In genomic region chr17:1360975-1361374, GRCh38 we compare ENCODE assay signal across 1 cellular context.
TF ChIP-seq lines count a peak whose summit lies in the region.

No MANE protein-coding gene starts in this region.

TF ChIP-seq in GM23338, 12 proteins besides CTCF, POLR2A, EP300 and RAD21 (continued from another document):
- TF ChIP-seq REST (IDR thresholded peaks at IDR 0.05; ENCODE audit: unreplicated experiment) (no peak), ZNF331 (CRISPR knock-in tag; IDR thresholded peaks at IDR 0.05; ENCODE audit: low read depth) (no peak), ZNF462 (CRISPR knock-in tag; IDR thresholded peaks at IDR 0.05) (no peak), ZNF114 (CRISPR knock-in tag; IDR thresholded peaks at IDR 0.05) (no peak), NANOG (IDR thresholded peaks at IDR 0.05; ENCODE audit: borderline replicate concordance) (no peak), CREB1 (CRISPR knock-in tag; IDR thresholded peaks at IDR 0.05; ENCODE audit: low read depth) (no peak), EZH2phosphoT487 (IDR thresholded peaks at IDR 0.05; ENCODE audit: unreplicated experiment) (no peak), STAT1 (IDR thresholded peaks at IDR 0.05; ENCODE audit: unreplicated experiment) (no peak)
TF ChIP-seq in GM23338: peak in this region for 0.
